1 cellular context compared by ENCODE assay signal in genomic region chr6:97524846-97525245, GRCh38.
TF ChIP-seq lines count a peak whose summit lies in the region.

No MANE protein-coding gene starts in this region.

TF ChIP-seq in WTC11, 78 proteins besides CTCF, POLR2A, EP300 and RAD21 (continued from another document):
- TF ChIP-seq STAT6 (CRISPR knock-in tag; conservative IDR thresholded peaks at IDR 0.05; ENCODE audit: low read depth) (no peak), ZNF232 (CRISPR knock-in tag; IDR thresholded peaks at IDR 0.05) (no peak), E2F5 (CRISPR knock-in tag; IDR thresholded peaks at IDR 0.05) (no peak), NR2C2 (CRISPR knock-in tag; IDR thresholded peaks at IDR 0.05) (no peak)
